Comparison of ENCODE assay signal across 8 cellular contexts in the genomic region with DNA sequence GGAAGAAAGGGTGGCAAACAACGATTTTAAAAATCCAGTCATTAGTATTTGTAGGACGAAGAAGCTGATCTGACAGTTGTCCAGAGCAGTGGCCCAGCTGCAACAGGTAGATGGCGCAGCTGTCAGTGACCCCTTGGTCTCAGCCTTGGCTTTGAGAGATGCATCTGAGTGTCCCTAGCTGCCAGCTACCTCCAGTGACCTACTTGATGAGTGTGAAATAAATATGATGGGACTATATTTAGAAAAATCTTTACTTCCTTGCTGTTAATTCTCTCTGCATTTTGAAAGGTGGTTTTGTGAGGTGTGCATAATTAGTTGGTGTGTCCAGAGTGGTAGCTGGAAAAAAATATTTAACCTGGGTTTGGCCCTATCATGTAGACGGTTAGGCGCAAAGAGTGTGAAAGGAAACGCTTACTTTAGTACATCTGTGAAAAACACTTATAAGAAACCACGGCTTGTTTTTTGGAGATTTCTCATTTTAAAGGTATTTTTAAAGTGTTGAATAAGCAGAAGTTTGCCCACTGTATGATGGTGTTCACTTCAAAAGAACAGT. TPM values are rescaled to one million over a fixed set of nuclear protein-coding genes. Genes with fewer than 3 reads are reported as not detected.
DNase-seq lines count a peak whose midpoint lies in the region; ATAC-seq and TF ChIP-seq lines count a peak whose summit lies in the region.

No MANE protein-coding gene starts in this region.

- H3K27ac ChIP-seq in effector memory CD4-positive, alpha-beta T cell (ENCODE audit: insufficient read depth, low read length, poor library complexity, severe bottlenecking): peak overlapping the region; percentile 15
- H3K27ac ChIP-seq in lower lobe of right lung (peak overlapping the region; percentile 92), thymus (ENCODE audit: low read depth) (peak overlapping the region; percentile 92)

- intact Hi-C loops in lower lobe of right lung (cut with DNase I): no loop called here

- H3K4me1 ChIP-seq in ES-I3 (ENCODE audit: insufficient read depth, low read length) (no peaks in the 10 kb centered on the region), lower lobe of right lung (peaks cover 22% of the 10 kb centered on the region), thymus (ENCODE audit: control insufficient read depth, insufficient read depth, low read length) (peaks cover 9% of the 10 kb centered on the region)
- peaks cover 7% of the 10 kb centered on the region for H3K4me1 ChIP-seq in effector memory CD4-positive, alpha-beta T cell (ENCODE audit: control insufficient read depth, insufficient read depth, low read length, poor library complexity, severe bottlenecking)

- peak overlapping the region; percentile 86 for H3K9ac ChIP-seq in ES-I3 (ENCODE audit: low read depth, low read length)

- no peaks in the 10 kb centered on the region for H3K27me3 ChIP-seq in effector memory CD4-positive, alpha-beta T cell (replicated peaks; ENCODE audit: control insufficient read depth, insufficient read depth, low read length, poor library complexity, severe bottlenecking)
- H3K27me3 ChIP-seq in lower lobe of right lung (ENCODE audit: low read depth) (no peaks in the 10 kb centered on the region), thymus (ENCODE audit: control insufficient read depth, insufficient read depth) (no peaks in the 10 kb centered on the region)

- WGBS in thymus: 11% methylated on average over 7 of the region's 7 CpGs

- H3K4me3 ChIP-seq in effector memory CD4-positive, alpha-beta T cell (ENCODE audit: insufficient read depth, low read depth, low read length, poor library complexity, severe bottlenecking): peak overlapping the region; percentile 71
- H3K4me3 ChIP-seq in lower lobe of right lung (peak overlapping the region; percentile 73), thymus (ENCODE audit: low read length) (peak overlapping the region; percentile 50)

- H3K9me3 ChIP-seq in ES-I3 (ENCODE audit: control insufficient read depth, insufficient read depth, low read length) (no peaks in the 10 kb centered on the region), lower lobe of right lung (no peaks in the 10 kb centered on the region), thymus (ENCODE audit: control insufficient read depth) (no peaks in the 10 kb centered on the region)
- H3K9me3 ChIP-seq in effector memory CD4-positive, alpha-beta T cell (ENCODE audit: control insufficient read depth, low read length): no peaks in the 10 kb centered on the region

- peak; percentile 53 for ATAC-seq in HG03521 (IDR thresholded peaks at IDR 0.05; ENCODE audit: unreplicated experiment)
- peak; percentile 53 to 76 for ATAC-seq in lower lobe of right lung

- H3K36me3 ChIP-seq in ES-I3 (ENCODE audit: insufficient read depth, low read length) (no peaks in the 10 kb centered on the region), lower lobe of right lung (no peaks in the 10 kb centered on the region), thymus (ENCODE audit: control insufficient read depth, insufficient read depth) (no peaks in the 10 kb centered on the region)
- no peaks in the 10 kb centered on the region for H3K36me3 ChIP-seq in effector memory CD4-positive, alpha-beta T cell (ENCODE audit: control insufficient read depth, insufficient read depth, low read length)

- TF ChIP-seq CTCF in GM20000 (IDR thresholded peaks at IDR 0.05; ENCODE audit: extremely low read depth, missing control alignments): peak; percentile 28
- peak; percentile 41 for TF ChIP-seq CTCF in lower lobe of right lung (IDR thresholded peaks at IDR 0.05)

- DNase-seq in GM20000 (ENCODE audit: low spot score) (peak; percentile 82), SHP77 treated with DMSO at 0.1 percent for 48 hours (lab: John Stamatoyannopoulos, UW) (peak; percentile 24), lower lobe of right lung (no peak)
- DNase-seq in effector memory CD4-positive, alpha-beta T cell: no peak
- no peak for DNase-seq in activated CD8-positive, alpha-beta memory T cell treated with anti-CD3 and anti-CD28 coated beads, Interleukin-2, amount 50 U/mL, for 4 hours

RNA-seq across cellular contexts. Expression of gene INPP1, which starts 1.0 kb away (rescaled TPM):
- 23.4 TPM for total RNA-seq in lower lobe of right lung
- polyA plus RNA-seq in thymus: 36.4 TPM

RNA-seq across cellular contexts. Expression of gene HIBCH, which starts 24.7 kb away (rescaled TPM):
- total RNA-seq in lower lobe of right lung: 24.3 TPM
- 31.3 TPM for polyA plus RNA-seq in thymus

Comparison
In these comparisons a context has a peak if more than half of its experiments do, and no peak if none do; other contexts are left out.
1. DNase-seq: peak in GM20000 (single experiment) and SHP77 treated with DMSO at 0.1 percent for 48 hours (single experiment); none in effector memory CD4-positive, alpha-beta T cell (0 of 3), lower lobe of right lung (single experiment) and activated CD8-positive, alpha-beta memory T cell treated with anti-CD3 and anti-CD28 coated beads, Interleukin-2, amount 50 U/mL, for 4 hours (single experiment).
2. H3K27ac ChIP-seq: peak in every context shown above with its lines; median percentile 92 in lower lobe of right lung; 92 in thymus; 15 in effector memory CD4-positive, alpha-beta T cell.
3. Peak in every context shown above with its lines, with median percentiles within 50 percentile points of each other: H3K4me3 ChIP-seq.